In the genomic region with DNA sequence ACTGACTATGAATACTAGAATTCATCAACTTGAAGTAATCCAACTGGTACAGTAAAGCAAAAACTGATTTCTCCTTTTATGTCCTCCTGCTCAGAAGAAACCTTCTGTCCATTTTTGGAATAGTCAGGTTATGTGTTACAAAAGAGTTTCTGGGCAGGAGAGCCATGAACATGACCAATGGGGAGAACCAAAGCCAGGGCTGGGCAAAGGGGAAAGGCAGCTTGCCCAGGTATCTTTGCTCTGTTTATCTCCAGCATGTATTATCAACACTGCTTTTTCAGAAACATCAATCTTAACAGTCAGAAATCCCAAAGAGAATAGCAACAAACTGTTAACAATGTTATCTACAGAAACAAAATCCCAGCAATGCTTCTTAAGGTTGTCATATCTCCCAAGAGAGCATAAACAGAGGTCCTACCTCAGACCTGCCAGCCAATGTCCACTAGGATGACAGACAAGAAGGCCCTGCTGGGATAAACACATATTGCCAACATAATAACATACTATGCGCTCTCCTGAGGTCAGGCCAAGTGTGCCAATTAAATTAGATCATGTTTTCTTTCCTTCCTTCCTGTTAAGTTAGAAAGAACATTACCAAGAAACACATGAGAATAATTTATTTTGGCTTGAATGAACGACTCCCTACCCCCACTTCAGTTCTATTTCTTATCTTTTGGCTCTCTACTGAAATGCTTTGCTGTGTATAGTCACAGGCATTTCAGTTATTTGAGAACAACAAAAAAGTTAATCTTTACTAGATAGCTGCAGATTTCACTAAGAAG, we compare ENCODE assay signal across 13 cellular contexts. TPM values are rescaled to one million over a fixed set of nuclear protein-coding genes. Genes with fewer than 3 reads are reported as not detected.
DNase-seq lines count a peak whose midpoint lies in the region; ATAC-seq and TF ChIP-seq lines count a peak whose summit lies in the region.
"Had no signal": no experiment of that assay in that cellular context is flagged by ENCODE, and none has a peak within 500 bp of the region (broad histone marks: within the 10 kb centered on the region; RNA-seq: fewer than 3 reads in every experiment).

No MANE protein-coding gene starts in this region.

- no peak for ATAC-seq in activated T-helper 17 cell treated with anti-CD3 and anti-CD28 coated beads, Interleukin-2, amount 50 U/mL, for 72 hours (replicated peaks)
- no peak for ATAC-seq in GM21825 (IDR thresholded peaks at IDR 0.05; ENCODE audit: unreplicated experiment)

- DNase-seq in COR-L47 (lab: John Stamatoyannopoulos, UW), result peak; percentile 25
- DNase-seq in WERI-Rb-1, result no peak
- peak; percentile 23 to 90 for DNase-seq in cardiac muscle cell (ENCODE audit: low read depth in 1 of 2, low spot score in 1 of 2)
- peak; percentile 83 for DNase-seq in osteoblast (ENCODE audit: insufficient read length, low spot score, missing footprints)
- no peak for DNase-seq in cerebellar nuclear complex (lab: John Stamatoyannopoulos, UW)
- DNase-seq in BE2C, result no peak
- DNase-seq: NCI-H1694, transverse colon had no signal

- H3K79me2 ChIP-seq in osteoblast (ENCODE audit: insufficient read depth, low read length), result no peaks in the 10 kb centered on the region

- H3K27ac Mint-ChIP-seq in activated T-helper 17 cell treated with anti-CD3 and anti-CD28 coated beads, Interleukin-2, amount 50 U/mL, for 72 hours, result no peak overlapping the region

- H3K36me3 ChIP-seq in WERI-Rb-1, result peaks cover 74% of the 10 kb centered on the region
- H3K36me3 ChIP-seq in cardiac muscle cell, result peaks cover 7% of the 10 kb centered on the region
- peaks cover 39% of the 10 kb centered on the region for H3K36me3 ChIP-seq in osteoblast (ENCODE audit: insufficient read depth, low read length)
- H3K36me3 ChIP-seq in BE2C, result no peaks in the 10 kb centered on the region; the same call in 1 of the 2 replicates

- H3K4me1 ChIP-seq in cardiac muscle cell (ENCODE audit: low read depth) (peaks cover 15% of the 10 kb centered on the region), osteoblast (ENCODE audit: insufficient read depth, low read length) (peaks cover 29% of the 10 kb centered on the region), BE2C (no peaks in the 10 kb centered on the region)
- H3K4me1 ChIP-seq: transverse colon had no signal

- no peaks in the 10 kb centered on the region for H3K9me3 ChIP-seq in WERI-Rb-1 (ENCODE audit: severe bottlenecking)
- no peaks in the 10 kb centered on the region for H3K9me3 ChIP-seq in cardiac muscle cell (ENCODE audit: low read depth)
- no peaks in the 10 kb centered on the region for H3K9me3 ChIP-seq in osteoblast (ENCODE audit: low read depth, low read length)
- no peaks in the 10 kb centered on the region for H3K9me3 ChIP-seq in BE2C
- H3K9me3 ChIP-seq: transverse colon had no signal

- no peak overlapping the region for H3K4me3 ChIP-seq in WERI-Rb-1 (ENCODE audit: low read depth, low read length)
- H3K4me3 ChIP-seq in cardiac muscle cell, result no peak overlapping the region
- peak overlapping the region; percentile 4 for H3K4me3 ChIP-seq in osteoblast (ENCODE audit: insufficient read depth, low read length)
- no peak overlapping the region for H3K4me3 ChIP-seq in BE2C (ENCODE audit: low read depth, low read length)
- H3K4me3 ChIP-seq: transverse colon had no signal

- H3K27me3 ChIP-seq in WERI-Rb-1 (ENCODE audit: insufficient read depth, low read depth, severe bottlenecking) (no peaks in the 10 kb centered on the region), cardiac muscle cell (no peaks in the 10 kb centered on the region), osteoblast (ENCODE audit: insufficient read depth, low read length) (no peaks in the 10 kb centered on the region), BE2C (no peaks in the 10 kb centered on the region)
- H3K27me3 ChIP-seq: transverse colon had no signal

- peak overlapping the region; percentile 35 for H3K4me2 ChIP-seq in osteoblast (ENCODE audit: insufficient read depth, low read length)

- no peaks in the 10 kb centered on the region for H3K9me3 Mint-ChIP-seq in activated T-helper 17 cell treated with anti-CD3 and anti-CD28 coated beads, Interleukin-2, amount 50 U/mL, for 72 hours

- peaks cover 97% of the 10 kb centered on the region for H3K36me3 Mint-ChIP-seq in activated T-helper 17 cell treated with anti-CD3 and anti-CD28 coated beads, Interleukin-2, amount 50 U/mL, for 72 hours (ENCODE audit: low read depth)

- no peak overlapping the region for H3K4me3 Mint-ChIP-seq in activated T-helper 17 cell treated with anti-CD3 and anti-CD28 coated beads, Interleukin-2, amount 50 U/mL, for 72 hours

- H3K27ac ChIP-seq in WERI-Rb-1 (peak overlapping the region; percentile 17; the same call in 1 of the 2 replicates), cardiac muscle cell (peak overlapping the region; percentile 59), osteoblast (ENCODE audit: low read depth, low read length) (peak overlapping the region; percentile 81)
- H3K27ac ChIP-seq: C4-2B, epithelial cell of prostate, transverse colon had no signal

- no peak for TF ChIP-seq CTCF in WERI-Rb-1 (IDR thresholded peaks at IDR 0.05; ENCODE audit: low read depth, low read length)
- TF ChIP-seq CTCF in cardiac muscle cell (IDR thresholded peaks at IDR 0.05; ENCODE audit: low read depth, low read length), result no peak
- TF ChIP-seq CTCF in osteoblast (IDR thresholded peaks at IDR 0.05; ENCODE audit: extremely low read depth, low read depth, low read length), result no peak
- TF ChIP-seq CTCF in BE2C (IDR thresholded peaks at IDR 0.05; ENCODE audit: low read depth, low read length), result no peak

- peaks cover 14% of the 10 kb centered on the region for H3K4me1 Mint-ChIP-seq in activated T-helper 17 cell treated with anti-CD3 and anti-CD28 coated beads, Interleukin-2, amount 50 U/mL, for 72 hours

- H4K20me1 ChIP-seq in osteoblast (ENCODE audit: insufficient read depth, low read length), result no peaks in the 10 kb centered on the region

- no peak overlapping the region for H2AFZ ChIP-seq in osteoblast (ENCODE audit: low read length)

- H3K27me3 Mint-ChIP-seq in activated T-helper 17 cell treated with anti-CD3 and anti-CD28 coated beads, Interleukin-2, amount 50 U/mL, for 72 hours, result no peaks in the 10 kb centered on the region

RNA-seq across cellular contexts. Expression of a gene that starts 28.0 kb away (rescaled TPM):
- 44.3 and 47.3 TPM in 2 replicates for total RNA-seq in cardiac muscle cell
- 39.7 and 51.4 TPM in 2 replicates for polyA plus RNA-seq in cardiac muscle cell
- 36.5 and 39.8 TPM in 2 replicates for total RNA-seq in osteoblast
- 10 to 100 TPM; 24.3 to 51.0 TPM for total RNA-seq in activated T-helper 17 cell treated with anti-CD3 and anti-CD28 coated beads, Interleukin-2, amount 50 U/mL, for 72 hours
- polyA plus RNA-seq in BE2C (2012; ENCODE audit: insufficient read depth, insufficient read length, low read depth), result 7.9 TPM

RNA-seq across cellular contexts. Expression of a gene that starts 28.2 kb away (rescaled TPM):
- total RNA-seq in cardiac muscle cell (0.36 and 0.85 TPM in 2 replicates), osteoblast (0.36 TPM in 1 of 2 replicates, not detected in the other)
- polyA plus RNA-seq in cardiac muscle cell, result 0.37 TPM in 1 of 2 replicates, not detected in the other
- not detected for total RNA-seq in activated T-helper 17 cell treated with anti-CD3 and anti-CD28 coated beads, Interleukin-2, amount 50 U/mL, for 72 hours
- polyA plus RNA-seq in BE2C (2012; ENCODE audit: insufficient read depth, insufficient read length, low read depth), result 0.28 TPM
- total RNA-seq: T-helper 1 cell treated with Interleukin-12 subunit alpha and Interleukin-12 subunit beta and Interleukin-4 antibody, amounts not matched to agents 30 ng/mL and 1 ng/mL, for 36 hours had no signal

Comparison
In these comparisons a context has a peak if more than half of its experiments do, and no peak if none do; other contexts are left out.
1. DNase-seq: peak in COR-L47 (single experiment), cardiac muscle cell (2 of 2) and osteoblast (single experiment); none in WERI-Rb-1 (single experiment), cerebellar nuclear complex (0 of 2) and BE2C (single experiment).
2. H3K27ac ChIP-seq: peak in every context shown above with its lines; median percentile 81 in osteoblast; 59 in cardiac muscle cell; 17 in WERI-Rb-1.